In genomic region chr17:51818777-51819176, GRCh38 we compare ENCODE assay signal across 9 cellular contexts.
"Had no signal": no experiment of that assay in that cellular context is flagged by ENCODE, and none has a peak within 500 bp of the region (broad histone marks: within the 10 kb centered on the region; RNA-seq: fewer than 3 reads in every experiment).

No MANE protein-coding gene starts in this region.

- H3K9me3 Mint-ChIP-seq: activated naive CD4-positive, alpha-beta T cell treated with anti-CD3 and anti-CD28 coated beads, Interleukin-2, amount 10 ng/mL, durations not matched to agents 7 days and 5 days had no signal

- H3K4me3 ChIP-seq: gastroesophageal sphincter, heart right ventricle, left lung, pancreas, thyroid gland had no signal

- H3K4me1 ChIP-seq: gastroesophageal sphincter, heart right ventricle, left lung had no signal

- H3K27me3 ChIP-seq: gastroesophageal sphincter, heart right ventricle, left lung, pancreas, thyroid gland had no signal

- DNase-seq: activated naive CD4-positive, alpha-beta T cell treated with anti-CD3 and anti-CD28 coated beads, Interleukin-2, amount 10 ng/mL, durations not matched to agents 7 days and 5 days; heart right ventricle; left lung; naive thymus-derived CD4-positive, alpha-beta T cell; pancreas; T-helper 9 cell; thyroid gland had no signal

- H3K4me1 Mint-ChIP-seq: activated naive CD4-positive, alpha-beta T cell treated with anti-CD3 and anti-CD28 coated beads, Interleukin-2, amount 10 ng/mL, durations not matched to agents 7 days and 5 days; stimulated activated effector memory CD8-positive, alpha-beta T cell treated with anti-CD3 and anti-CD28 coated beads, Interleukin-12 subunit alpha, Interleukin-12 subunit beta, amount 100 ng/mL, for 72 hours had no signal

- H3K36me3 Mint-ChIP-seq: activated naive CD4-positive, alpha-beta T cell treated with anti-CD3 and anti-CD28 coated beads, Interleukin-2, amount 10 ng/mL, durations not matched to agents 7 days and 5 days; naive thymus-derived CD4-positive, alpha-beta T cell; stimulated activated effector memory CD8-positive, alpha-beta T cell treated with anti-CD3 and anti-CD28 coated beads, Interleukin-12 subunit alpha, Interleukin-12 subunit beta, amount 100 ng/mL, for 72 hours had no signal

- H3K27ac ChIP-seq: gastroesophageal sphincter, heart right ventricle, left lung, pancreas, thyroid gland had no signal

- H3K4me3 Mint-ChIP-seq: activated naive CD4-positive, alpha-beta T cell treated with anti-CD3 and anti-CD28 coated beads, Interleukin-2, amount 10 ng/mL, durations not matched to agents 7 days and 5 days; naive thymus-derived CD4-positive, alpha-beta T cell; stimulated activated effector memory CD8-positive, alpha-beta T cell treated with anti-CD3 and anti-CD28 coated beads, Interleukin-12 subunit alpha, Interleukin-12 subunit beta, amount 100 ng/mL, for 72 hours had no signal

- H3K36me3 ChIP-seq: gastroesophageal sphincter, heart right ventricle, left lung, pancreas, thyroid gland had no signal

- H3K27ac Mint-ChIP-seq: activated naive CD4-positive, alpha-beta T cell treated with anti-CD3 and anti-CD28 coated beads, Interleukin-2, amount 10 ng/mL, durations not matched to agents 7 days and 5 days; naive thymus-derived CD4-positive, alpha-beta T cell; stimulated activated effector memory CD8-positive, alpha-beta T cell treated with anti-CD3 and anti-CD28 coated beads, Interleukin-12 subunit alpha, Interleukin-12 subunit beta, amount 100 ng/mL, for 72 hours had no signal

- ATAC-seq: gastroesophageal sphincter; heart right ventricle; left lung; naive thymus-derived CD4-positive, alpha-beta T cell; pancreas; stimulated activated effector memory CD8-positive, alpha-beta T cell treated with anti-CD3 and anti-CD28 coated beads, Interleukin-12 subunit alpha, Interleukin-12 subunit beta, amount 100 ng/mL, for 72 hours had no signal
